8 cellular contexts compared by ENCODE assay signal in genomic region chr13:96822900-96823299, GRCh38.
DNase-seq lines count a peak whose midpoint lies in the region; ATAC-seq and TF ChIP-seq lines count a peak whose summit lies in the region.

No MANE protein-coding gene starts in this region.

- H3K9ac ChIP-seq in mesenchymal stem cell (ENCODE audit: low read length), result no peak overlapping the region

- no peak overlapping the region for H4K8ac ChIP-seq in mesenchymal stem cell (ENCODE audit: low read length)

- DNase-seq in GM12865 (ENCODE audit: low read depth) (peak; percentile 22), astrocyte of the cerebellum (ENCODE audit: low read depth) (no peak), mesenchymal stem cell (peak; percentile 9)
- no peak for DNase-seq in activated T-helper 1 cell treated with anti-CD3 and anti-CD28 coated beads, Interleukin-12 subunit alpha, Interleukin-12 subunit beta, Interleukin-2, Interleukin-4 antibody, amounts not matched to agents 30 ng/mL and 10 ng/mL and 1 ng/mL, durations not matched to agents 14 hours and 24 hours and 36 hours (ENCODE audit: low spot score)

- ATAC-seq in HG03439 (IDR thresholded peaks at IDR 0.05; ENCODE audit: unreplicated experiment) (peak; percentile 52), HG02840 (IDR thresholded peaks at IDR 0.05; ENCODE audit: low FRiP score, unreplicated experiment) (no peak), HG03442 (IDR thresholded peaks at IDR 0.05; ENCODE audit: unreplicated experiment) (no peak), HG03039 (IDR thresholded peaks at IDR 0.05; ENCODE audit: unreplicated experiment) (no peak)

- no peak overlapping the region for H3K27ac Mint-ChIP-seq in activated T-helper 1 cell treated with anti-CD3 and anti-CD28 coated beads, Interleukin-12 subunit alpha, Interleukin-12 subunit beta, Interleukin-2, Interleukin-4 antibody, amounts not matched to agents 30 ng/mL and 10 ng/mL and 1 ng/mL, durations not matched to agents 14 hours and 24 hours and 36 hours

- H2BK5ac ChIP-seq in mesenchymal stem cell (ENCODE audit: low read depth, low read length, poor library complexity, severe bottlenecking), result no peak overlapping the region

- no peaks in the 10 kb centered on the region for H3K9me3 Mint-ChIP-seq in activated T-helper 1 cell treated with anti-CD3 and anti-CD28 coated beads, Interleukin-12 subunit alpha, Interleukin-12 subunit beta, Interleukin-2, Interleukin-4 antibody, amounts not matched to agents 30 ng/mL and 10 ng/mL and 1 ng/mL, durations not matched to agents 14 hours and 24 hours and 36 hours

- H3K4me3 ChIP-seq in GM12865 (ENCODE audit: low read depth, low read length) (no peak overlapping the region), astrocyte of the cerebellum (ENCODE audit: low read depth, low read length) (no peak overlapping the region), mesenchymal stem cell (ENCODE audit: insufficient read depth in 1 of 2, low read depth in 1 of 2, low read length in 2 of 2) (no peak overlapping the region)

- no peaks in the 10 kb centered on the region for H3K36me3 ChIP-seq in mesenchymal stem cell (ENCODE audit: control insufficient read depth in 1 of 2, insufficient read depth in 2 of 2, low read depth in 1 of 2, low read length in 2 of 2)

- no peak overlapping the region for H3K4me2 ChIP-seq in mesenchymal stem cell (ENCODE audit: low read length, poor library complexity, severe bottlenecking)

- no peaks in the 10 kb centered on the region for H3K79me1 ChIP-seq in mesenchymal stem cell (replicated peaks; ENCODE audit: low read length, poor library complexity, severe bottlenecking)

- no peak overlapping the region for H3K27ac ChIP-seq in mesenchymal stem cell (ENCODE audit: low read length, poor library complexity, severe bottlenecking)

- H3K4me1 Mint-ChIP-seq in activated T-helper 1 cell treated with anti-CD3 and anti-CD28 coated beads, Interleukin-12 subunit alpha, Interleukin-12 subunit beta, Interleukin-2, Interleukin-4 antibody, amounts not matched to agents 30 ng/mL and 10 ng/mL and 1 ng/mL, durations not matched to agents 14 hours and 24 hours and 36 hours (ENCODE audit: low read depth), result no peaks in the 10 kb centered on the region

- H2AK5ac ChIP-seq in mesenchymal stem cell (ENCODE audit: low read length, severe bottlenecking), result no peak overlapping the region

- peak overlapping the region in 1 of 2 experiments; percentile 77 for H3K14ac ChIP-seq in mesenchymal stem cell (ENCODE audit: low read length in 2 of 2)

- H3K18ac ChIP-seq in mesenchymal stem cell (ENCODE audit: low read depth in 1 of 2, low read length in 2 of 2), result no peak overlapping the region

- no peak overlapping the region for H4K91ac ChIP-seq in mesenchymal stem cell (ENCODE audit: low read length)

- no peak overlapping the region for H3K4me3 Mint-ChIP-seq in activated T-helper 1 cell treated with anti-CD3 and anti-CD28 coated beads, Interleukin-12 subunit alpha, Interleukin-12 subunit beta, Interleukin-2, Interleukin-4 antibody, amounts not matched to agents 30 ng/mL and 10 ng/mL and 1 ng/mL, durations not matched to agents 14 hours and 24 hours and 36 hours

- in situ Hi-C loops in astrocyte of the cerebellum (cut with HindIII; ENCODE audit: low sequenced_read_pairs), result no loop called here

- H3K27me3 ChIP-seq in mesenchymal stem cell (ENCODE audit: control insufficient read depth in 1 of 2, insufficient read depth in 1 of 2, low read length in 2 of 2), result peaks cover 0 to 6% of the 10 kb centered on the region in 2 experiments

- H3K36me3 Mint-ChIP-seq in activated T-helper 1 cell treated with anti-CD3 and anti-CD28 coated beads, Interleukin-12 subunit alpha, Interleukin-12 subunit beta, Interleukin-2, Interleukin-4 antibody, amounts not matched to agents 30 ng/mL and 10 ng/mL and 1 ng/mL, durations not matched to agents 14 hours and 24 hours and 36 hours (ENCODE audit: low read depth), result no peaks in the 10 kb centered on the region

- intact Hi-C loops in activated T-helper 1 cell treated with anti-CD3 and anti-CD28 coated beads, Interleukin-12 subunit alpha, Interleukin-12 subunit beta, Interleukin-2, Interleukin-4 antibody, amounts not matched to agents 30 ng/mL and 10 ng/mL and 1 ng/mL, durations not matched to agents 14 hours and 24 hours and 36 hours (cut with micrococcal nuclease), result no loop called here

- no peak overlapping the region for H2BK120ac ChIP-seq in mesenchymal stem cell (ENCODE audit: low read depth, low read length)

- no peaks in the 10 kb centered on the region for H3K9me3 ChIP-seq in mesenchymal stem cell (ENCODE audit: control insufficient read depth, low read length)

- no peak overlapping the region for H2AFZ ChIP-seq in mesenchymal stem cell (ENCODE audit: low read depth, low read length)

- H2BK12ac ChIP-seq in mesenchymal stem cell (ENCODE audit: low read length in 2 of 2), result no peak overlapping the region

- H3K4me1 ChIP-seq in mesenchymal stem cell (ENCODE audit: control insufficient read depth, insufficient read depth, low read depth, low read length), result no peaks in the 10 kb centered on the region

- H3K23ac ChIP-seq in mesenchymal stem cell (ENCODE audit: low read length in 2 of 2), result no peak overlapping the region

- H3K27me3 Mint-ChIP-seq in activated T-helper 1 cell treated with anti-CD3 and anti-CD28 coated beads, Interleukin-12 subunit alpha, Interleukin-12 subunit beta, Interleukin-2, Interleukin-4 antibody, amounts not matched to agents 30 ng/mL and 10 ng/mL and 1 ng/mL, durations not matched to agents 14 hours and 24 hours and 36 hours (ENCODE audit: insufficient read depth), result no peaks in the 10 kb centered on the region

- no peak overlapping the region for H3K4ac ChIP-seq in mesenchymal stem cell (ENCODE audit: low read depth in 1 of 2, low read length in 2 of 2)

- TF ChIP-seq CTCF in GM12865 (IDR thresholded peaks at IDR 0.05; ENCODE audit: insufficient read depth, low read depth, low read length, missing control alignments) (peak; percentile 41), astrocyte of the cerebellum (IDR thresholded peaks at IDR 0.05; ENCODE audit: low read depth, low read length, missing control alignments) (peak; percentile 42)

- no peak overlapping the region for H2BK15ac ChIP-seq in mesenchymal stem cell (ENCODE audit: low read depth, poor library complexity, severe bottlenecking)

Comparison
In these comparisons a context has a peak if more than half of its experiments do, and no peak if none do; other contexts are left out.
1. DNase-seq: peak in GM12865 (single experiment) and mesenchymal stem cell (single experiment); none in astrocyte of the cerebellum (single experiment) and activated T-helper 1 cell treated with anti-CD3 and anti-CD28 coated beads, Interleukin-12 subunit alpha, Interleukin-12 subunit beta, Interleukin-2, Interleukin-4 antibody, amounts not matched to agents 30 ng/mL and 10 ng/mL and 1 ng/mL, durations not matched to agents 14 hours and 24 hours and 36 hours (single experiment).